In the genomic region with DNA sequence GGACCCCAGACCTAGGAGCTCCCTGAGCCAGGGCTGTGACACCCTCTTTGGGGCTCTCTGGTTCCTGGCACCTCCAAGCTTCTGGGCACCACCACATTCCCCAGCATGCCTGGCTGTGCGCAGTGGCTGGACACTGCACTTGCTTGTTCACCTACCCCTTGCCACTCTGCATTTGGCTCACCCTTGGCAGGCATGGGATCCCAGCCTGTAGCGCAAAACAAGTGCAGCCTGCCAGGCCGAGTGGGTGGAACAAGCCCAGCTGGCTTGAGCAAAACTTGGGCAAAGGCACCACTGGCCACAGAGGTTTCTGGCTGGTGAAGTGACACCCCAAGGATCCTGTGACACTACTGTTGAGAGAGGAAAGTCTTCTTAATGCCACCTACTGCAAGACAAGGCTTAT, we compare ENCODE assay signal across 25 cellular contexts. TPM values are rescaled to one million over a fixed set of nuclear protein-coding genes. Genes with fewer than 3 reads are reported as not detected.
DNase-seq lines count a peak whose midpoint lies in the region; ATAC-seq and TF ChIP-seq lines count a peak whose summit lies in the region.
"Had no signal": no experiment of that assay in that cellular context is flagged by ENCODE, and none has a peak within 500 bp of the region (broad histone marks: within the 10 kb centered on the region; RNA-seq: fewer than 3 reads in every experiment).

No MANE protein-coding gene starts in this region.

- H3K9me3 ChIP-seq in left ventricle myocardium inferior (replicated peaks) (peaks cover 8% of the 10 kb centered on the region), endodermal cell (ENCODE audit: control insufficient read depth, low read length) (peaks cover 39% of the 10 kb centered on the region), SJCRH30 (replicated peaks) (no peaks in the 10 kb centered on the region)
- H3K9me3 ChIP-seq: BE2C had no signal

- H3K36me3 Mint-ChIP-seq in endodermal cell (ENCODE audit: low read depth) = no peaks in the 10 kb centered on the region
- H3K36me3 Mint-ChIP-seq: CD14-positive monocyte; CD4-positive, alpha-beta memory T cell; CD4-positive, CD25-positive, alpha-beta regulatory T cell had no signal

- no peak overlapping the region for H3K27ac Mint-ChIP-seq in endodermal cell
- H3K27ac Mint-ChIP-seq: CD14-positive monocyte; CD4-positive, alpha-beta memory T cell; CD4-positive, CD25-positive, alpha-beta regulatory T cell; CD8-positive, alpha-beta memory T cell had no signal

- H3K4me3 ChIP-seq in left ventricle myocardium inferior (no peak overlapping the region), endodermal cell (ENCODE audit: low read length) (peak overlapping the region; percentile 13), SJCRH30 (no peak overlapping the region)
- H3K4me3 ChIP-seq: BLaER1, GM12878 had no signal

- no peak for ATAC-seq in left ventricle myocardium superior
- ATAC-seq in left lobe of liver = peak; percentile 98
- peak; percentile 60 for ATAC-seq in sciatic nerve
- no peak for ATAC-seq in GM21515 (IDR thresholded peaks at IDR 0.05; ENCODE audit: unreplicated experiment)
- ATAC-seq: GM12878 had no signal

- intact Hi-C loops in left ventricle myocardium superior (cut with micrococcal nuclease) (no loop called here), left ventricle myocardium inferior (cut with micrococcal nuclease) (no loop called here), sciatic nerve (cut with DNase I) (no loop called here)

- no peaks in the 10 kb centered on the region for H3K4me1 Mint-ChIP-seq in endodermal cell
- H3K4me1 Mint-ChIP-seq: CD14-positive monocyte; CD4-positive, alpha-beta memory T cell; CD4-positive, CD25-positive, alpha-beta regulatory T cell; CD8-positive, alpha-beta memory T cell had no signal

- H3K27me3 Mint-ChIP-seq in endodermal cell (ENCODE audit: insufficient read depth) = peaks cover 3% of the 10 kb centered on the region

- WGBS in endodermal cell (ENCODE audit: insufficient coverage in 1 of 2, insufficient read length in 1 of 2), 2 experiments = 98 to 100% methylated on average over 2 to 3 of the region's 3 CpGs

- H3K36me3 ChIP-seq in left ventricle myocardium inferior = no peaks in the 10 kb centered on the region
- no peaks in the 10 kb centered on the region for H3K36me3 ChIP-seq in endodermal cell (ENCODE audit: control insufficient read depth, insufficient read depth, low read length)
- no peaks in the 10 kb centered on the region for H3K36me3 ChIP-seq in SJCRH30
- H3K36me3 ChIP-seq: BE2C, BLaER1 had no signal

- H3K27me3 ChIP-seq in left ventricle myocardium inferior (ENCODE audit: low read depth) (no peaks in the 10 kb centered on the region), endodermal cell (ENCODE audit: control insufficient read depth, insufficient read depth, low read length, poor library complexity, severe bottlenecking) (no peaks in the 10 kb centered on the region), SJCRH30 (no peaks in the 10 kb centered on the region)
- H3K27me3 ChIP-seq: BE2C, BLaER1 had no signal

- H3K9ac ChIP-seq in endodermal cell (ENCODE audit: extremely low read depth, low read length, poor library complexity, severe bottlenecking) = no peak overlapping the region
- H3K9ac ChIP-seq: BLaER1 had no signal

- TF ChIP-seq CTCF in left ventricle myocardium inferior (IDR thresholded peaks at IDR 0.05; ENCODE audit: borderline replicate concordance) (no peak), endodermal cell (conservative IDR thresholded peaks at IDR 0.05) (no peak)

- peak; percentile 23 for DNase-seq in left ventricle myocardium superior
- no peak for DNase-seq in left ventricle myocardium inferior
- DNase-seq in endodermal cell = no peak
- peak; percentile 80 for DNase-seq in left lobe of liver (ENCODE audit: low spot score)
- DNase-seq in sciatic nerve (ENCODE audit: low spot score) = no peak
- no peak for DNase-seq in SJCRH30
- DNase-seq: 8988T; ACHN; BE2C; C1 segment of cervical spinal cord; CD4-positive, alpha-beta memory T cell; CD4-positive, CD25-positive, alpha-beta regulatory T cell; CD8-positive, alpha-beta memory T cell; COR-L47; DMS 273 treated with DMSO at 0.1 percent for 48 hours; DMS153; DMS53; DMS79; DND-41; EL; GDM1 had no signal

- H3K4me3 Mint-ChIP-seq in endodermal cell = no peak overlapping the region
- H3K4me3 Mint-ChIP-seq: CD14-positive monocyte; CD4-positive, alpha-beta memory T cell; CD4-positive, CD25-positive, alpha-beta regulatory T cell; CD8-positive, alpha-beta memory T cell had no signal

- H3K4me1 ChIP-seq in left ventricle myocardium inferior = no peaks in the 10 kb centered on the region
- H3K4me1 ChIP-seq in endodermal cell (ENCODE audit: control insufficient read depth, insufficient read depth, low read length) = no peaks in the 10 kb centered on the region
- no peaks in the 10 kb centered on the region for H3K4me1 ChIP-seq in SJCRH30
- H3K4me1 ChIP-seq: BE2C, BLaER1 had no signal

- H3K27ac ChIP-seq in left ventricle myocardium inferior (replicated peaks) (no peak overlapping the region), endodermal cell (ENCODE audit: low read depth, low read length) (no peak overlapping the region), SJCRH30 (no peak overlapping the region)
- H3K27ac ChIP-seq: BLaER1 had no signal

- H3K9me3 Mint-ChIP-seq in endodermal cell = peaks cover 15% of the 10 kb centered on the region

RNA-seq across cellular contexts. Expression of gene CCDC34, which starts 57.3 kb away (rescaled TPM):
- total RNA-seq in left ventricle myocardium superior (9.8 TPM), left ventricle myocardium inferior (1.6 TPM), endodermal cell (10 to 100 TPM; 26.2 to 38.1 TPM), left lobe of liver (2.0 TPM), sciatic nerve (7.8 TPM)
- polyA plus RNA-seq in endodermal cell (2013, experiment 1 of 2) = 33.4 TPM
- 34.7 TPM for polyA plus RNA-seq in endodermal cell (2013, experiment 2 of 2)
- 50.1 and 58.8 TPM in 2 replicates for total RNA-seq in SJCRH30 (2014; rRNA removed; shearing (Covaris generic))

Comparison
In these comparisons a context has a peak if more than half of its experiments do, and no peak if none do; other contexts are left out.
1. DNase-seq: peak in left ventricle myocardium superior (single experiment) and left lobe of liver (single experiment); none in left ventricle myocardium inferior (single experiment), endodermal cell (single experiment), sciatic nerve (single experiment) and SJCRH30 (0 of 2).
2. ATAC-seq: peak in left lobe of liver (single experiment) and sciatic nerve (single experiment); none in left ventricle myocardium superior (single experiment) and GM21515 (single experiment).